Comparison of ENCODE assay signal across 1 cellular context in the genomic region with DNA sequence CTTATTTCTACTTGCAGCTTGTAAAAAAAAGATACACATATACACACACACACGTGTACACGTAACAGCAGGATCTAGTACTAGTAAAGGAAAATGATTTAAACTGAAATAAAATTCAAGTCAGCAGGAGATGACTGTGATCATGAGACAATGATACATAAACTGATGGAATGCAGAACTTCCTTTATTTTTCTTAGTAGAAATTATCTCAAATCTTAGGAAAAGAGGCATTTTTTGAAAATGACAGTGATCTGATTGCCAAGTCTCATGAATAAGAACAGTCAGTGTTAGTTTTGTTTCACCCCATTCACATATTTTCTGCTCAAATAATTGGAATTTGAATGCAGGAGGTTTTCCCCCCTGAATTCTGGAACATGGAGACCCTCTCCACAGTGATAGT.
TF ChIP-seq lines count a peak whose summit lies in the region.

No MANE protein-coding gene starts in this region.

TF ChIP-seq in endothelial cell of umbilical vein, 7 proteins besides CTCF, POLR2A, EP300 and RAD21 (continued from another document):
- peak; percentile 71 for TF ChIP-seq GATA2 (IDR thresholded peaks at IDR 0.05; ENCODE audit: insufficient read depth, insufficient read length, low read depth, low read length)
